1 cellular context compared by ENCODE assay signal in genomic region chr6:159074120-159074684, GRCh38.
A peak's percentile ranks its signal among the peaks of the same experiment; 100 is the strongest.
TF ChIP-seq lines count a peak whose summit lies in the region.

No MANE protein-coding gene starts in this region.

TF ChIP-seq in K562, 482 proteins besides CTCF, POLR2A, EP300 and RAD21 (continued from another document and continues in another):
- no peak for TF ChIP-seq RBM15 (IDR thresholded peaks at IDR 0.05; ENCODE audit: insufficient read depth, low read length)
- no peak for TF ChIP-seq ZBTB1 (CRISPR knock-in tag; IDR thresholded peaks at IDR 0.05; ENCODE audit: borderline replicate concordance, low read depth)
- no peak for TF ChIP-seq ZNF518B (CRISPR knock-in tag; IDR thresholded peaks at IDR 0.05)
- no peak for TF ChIP-seq SFPQ (IDR thresholded peaks at IDR 0.05; ENCODE audit: low read depth, low read length)
- no peak for TF ChIP-seq KLF1 (tag; IDR thresholded peaks at IDR 0.05)
- TF ChIP-seq HCFC1 (IDR thresholded peaks at IDR 0.05; ENCODE audit: low read depth, low read length), result peak; percentile 87
- TF ChIP-seq ZNF24 (IDR thresholded peaks at IDR 0.05), result no peak
- no peak for TF ChIP-seq ZNF79 (CRISPR knock-in tag; IDR thresholded peaks at IDR 0.05; ENCODE audit: low read depth)
- no peak for TF ChIP-seq KAT7 (CRISPR knock-in tag; IDR thresholded peaks at IDR 0.05; ENCODE audit: borderline replicate concordance)
- no peak for TF ChIP-seq ZNF280B (CRISPR knock-in tag; IDR thresholded peaks at IDR 0.05)
- TF ChIP-seq ZNF583 (CRISPR knock-in tag; IDR thresholded peaks at IDR 0.05), result no peak
- no peak for TF ChIP-seq SMARCA5 (IDR thresholded peaks at IDR 0.05)
- peak; percentile 69; the same call in 1 of the 2 replicates for TF ChIP-seq TOE1 (IDR thresholded peaks at IDR 0.05; ENCODE audit: borderline replicate concordance)
- no peak for TF ChIP-seq TOE1 (CRISPR knock-in tag; IDR thresholded peaks at IDR 0.05; ENCODE audit: borderline replicate concordance, low read depth)
- TF ChIP-seq KDM5B (IDR thresholded peaks at IDR 0.05; ENCODE audit: insufficient replicate concordance, low read depth, low read length), result no peak
- no peak for TF ChIP-seq TFAM (CRISPR knock-in tag; conservative IDR thresholded peaks at IDR 0.05)
- no peak for TF ChIP-seq NBN (IDR thresholded peaks at IDR 0.05; ENCODE audit: low read depth)
- no peak for TF ChIP-seq EHMT2 (IDR thresholded peaks at IDR 0.05)
- TF ChIP-seq GMEB1 (CRISPR knock-in tag; IDR thresholded peaks at IDR 0.05), result no peak
- TF ChIP-seq ATF1 (CRISPR knock-in tag; IDR thresholded peaks at IDR 0.05), result no peak
- TF ChIP-seq ATF1 (tag; IDR thresholded peaks at IDR 0.05), result no peak
- TF ChIP-seq ZNF134 (CRISPR knock-in tag; conservative IDR thresholded peaks at IDR 0.05), result no peak
- no peak for TF ChIP-seq MIER1 (IDR thresholded peaks at IDR 0.05; ENCODE audit: low read depth)
- no peak for TF ChIP-seq ZNF395 (CRISPR knock-in tag; IDR thresholded peaks at IDR 0.05)
- no peak for TF ChIP-seq ZNF444 (CRISPR knock-in tag; IDR thresholded peaks at IDR 0.05)
- no peak for TF ChIP-seq ZNF217 (CRISPR knock-in tag; IDR thresholded peaks at IDR 0.05)
- TF ChIP-seq UBTF (IDR thresholded peaks at IDR 0.05; ENCODE audit: borderline replicate concordance in 1 of 2, low read depth in 2 of 2, low read length in 2 of 2), result no peak
- no peak for TF ChIP-seq ARID4B (CRISPR knock-in tag; IDR thresholded peaks at IDR 0.05)
- peak; percentile 75 for TF ChIP-seq ZNF143 (CRISPR knock-in tag; IDR thresholded peaks at IDR 0.05)
- no peak for TF ChIP-seq DEAF1 (CRISPR knock-in tag; IDR thresholded peaks at IDR 0.05)
- peak; percentile 99 for TF ChIP-seq NFYB (IDR thresholded peaks at IDR 0.05; ENCODE audit: extremely low read depth, insufficient read length)
- TF ChIP-seq ZNF121 (CRISPR knock-in tag; conservative IDR thresholded peaks at IDR 0.05), result no peak
- peak; percentile 98 for TF ChIP-seq USF2 (CRISPR knock-in tag; IDR thresholded peaks at IDR 0.05)
- no peak for TF ChIP-seq ATF4 (CRISPR knock-in tag; IDR thresholded peaks at IDR 0.05)
- no peak for TF ChIP-seq ADNP (tag; IDR thresholded peaks at IDR 0.05)
- no peak for TF ChIP-seq ARID3B (CRISPR knock-in tag; IDR thresholded peaks at IDR 0.05; ENCODE audit: borderline replicate concordance)
- TF ChIP-seq ILK (tag; IDR thresholded peaks at IDR 0.05; ENCODE audit: borderline replicate concordance, low read depth), result no peak
- no peak for TF ChIP-seq ZNF707 (CRISPR knock-in tag; conservative IDR thresholded peaks at IDR 0.05)
